In genomic region chr7:65771164-65771533, GRCh38 we compare ENCODE assay signal across 1 cellular context.
TF ChIP-seq lines count a peak whose summit lies in the region.

No MANE protein-coding gene starts in this region.

TF ChIP-seq in HepG2, 621 proteins besides CTCF, POLR2A, EP300 and RAD21:
- peak; percentile 68 for TF ChIP-seq ZNF770 (CRISPR knock-in tag; IDR thresholded peaks at IDR 0.05)
